Comparison of ENCODE assay signal across 10 cellular contexts in the genomic region with DNA sequence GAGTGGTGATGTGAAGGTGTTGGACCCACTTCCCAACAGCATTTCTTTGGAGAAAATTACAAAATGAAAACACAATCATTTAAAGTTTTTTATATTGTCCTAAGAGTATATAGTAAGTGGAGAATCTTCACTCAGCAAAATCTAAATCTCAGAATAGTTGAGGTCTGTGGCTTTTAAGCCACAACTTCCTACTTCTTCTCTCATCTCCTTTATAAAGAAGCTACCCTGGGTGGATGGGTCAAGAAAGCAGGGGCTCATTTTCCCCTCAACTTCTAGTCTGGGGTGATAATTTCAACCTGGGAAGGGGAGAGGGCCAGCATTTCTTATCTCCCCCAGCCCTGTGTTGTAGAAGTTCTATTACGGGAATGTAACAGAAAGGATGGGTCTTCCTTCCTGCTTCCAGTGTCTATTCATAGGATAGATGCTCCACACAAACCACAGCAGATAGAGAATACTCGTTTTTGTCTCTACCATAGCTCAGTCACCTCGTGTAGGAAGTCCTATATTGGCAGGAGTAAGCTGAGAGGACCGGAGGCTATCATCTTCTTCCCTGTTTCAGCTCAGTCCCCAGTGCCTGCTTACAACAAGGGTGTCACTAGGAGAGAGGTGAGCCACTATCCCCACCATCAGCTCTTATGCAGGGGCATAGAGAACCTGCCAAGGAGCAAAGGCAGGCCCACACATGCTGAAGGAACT.
"Had no signal": no experiment of that assay in that cellular context is flagged by ENCODE, and none has a peak within 500 bp of the region (broad histone marks: within the 10 kb centered on the region; RNA-seq: fewer than 3 reads in every experiment).

No MANE protein-coding gene starts in this region.

- DNase-seq: activated B cell treated with CpG ODN at 0.5 μM for 24 hours; activated CD4-positive, alpha-beta T cell treated with anti-CD3 and anti-CD28 coated beads, Interleukin-2, amount 50 U/mL, for 1 hour; activated naive CD4-positive, alpha-beta T cell treated with anti-CD3 and anti-CD28 coated beads, Interleukin-2, amount 10 ng/mL, durations not matched to agents 7 days and 5 days; caudate nucleus; effector CD4-positive, alpha-beta T cell; left ventricle myocardium inferior; mesendoderm; T1000; thyroid gland; uterus had no signal
